1 cellular context compared by ENCODE assay signal in genomic region chr5:15682122-15682521, GRCh38.
A peak's percentile ranks its signal among the peaks of the same experiment; 100 is the strongest.
TF ChIP-seq lines count a peak whose summit lies in the region.

No MANE protein-coding gene starts in this region.

TF ChIP-seq in HepG2, 621 proteins besides CTCF, POLR2A, EP300 and RAD21 (continued from another document):
- TF ChIP-seq USF2 (IDR thresholded peaks at IDR 0.05; ENCODE audit: low read depth, low read length), result peak; percentile 64
- TF ChIP-seq USF2 (CRISPR knock-in tag; IDR thresholded peaks at IDR 0.05; ENCODE audit: borderline replicate concordance), result no peak
- TF ChIP-seq TOPORS (CRISPR knock-in tag; IDR thresholded peaks at IDR 0.05), result no peak
- no peak for TF ChIP-seq ZNF792 (CRISPR knock-in tag; IDR thresholded peaks at IDR 0.05)
TF ChIP-seq in HepG2: peak in this region for 2.
